ENCODE assay signal across 1 cellular context in genomic region chr1:53722025-53722424, GRCh38.
TF ChIP-seq lines count a peak whose summit lies in the region.

No MANE protein-coding gene starts in this region.

TF ChIP-seq in SK-N-SH, 30 proteins besides CTCF, POLR2A, EP300 and RAD21 (continued from another document):
- TF ChIP-seq ZBTB33 (IDR thresholded peaks at IDR 0.05; ENCODE audit: borderline replicate concordance, low read depth), result no peak
- TF ChIP-seq EZH2phosphoT487 (IDR thresholded peaks at IDR 0.05; ENCODE audit: borderline replicate concordance, low read depth), result no peak
- TF ChIP-seq FOXM1 (IDR thresholded peaks at IDR 0.05; ENCODE audit: low read depth), result no peak
- no peak for TF ChIP-seq MAX (IDR thresholded peaks at IDR 0.05; ENCODE audit: low read depth)
